20 cellular contexts compared by ENCODE assay signal in the genomic region with DNA sequence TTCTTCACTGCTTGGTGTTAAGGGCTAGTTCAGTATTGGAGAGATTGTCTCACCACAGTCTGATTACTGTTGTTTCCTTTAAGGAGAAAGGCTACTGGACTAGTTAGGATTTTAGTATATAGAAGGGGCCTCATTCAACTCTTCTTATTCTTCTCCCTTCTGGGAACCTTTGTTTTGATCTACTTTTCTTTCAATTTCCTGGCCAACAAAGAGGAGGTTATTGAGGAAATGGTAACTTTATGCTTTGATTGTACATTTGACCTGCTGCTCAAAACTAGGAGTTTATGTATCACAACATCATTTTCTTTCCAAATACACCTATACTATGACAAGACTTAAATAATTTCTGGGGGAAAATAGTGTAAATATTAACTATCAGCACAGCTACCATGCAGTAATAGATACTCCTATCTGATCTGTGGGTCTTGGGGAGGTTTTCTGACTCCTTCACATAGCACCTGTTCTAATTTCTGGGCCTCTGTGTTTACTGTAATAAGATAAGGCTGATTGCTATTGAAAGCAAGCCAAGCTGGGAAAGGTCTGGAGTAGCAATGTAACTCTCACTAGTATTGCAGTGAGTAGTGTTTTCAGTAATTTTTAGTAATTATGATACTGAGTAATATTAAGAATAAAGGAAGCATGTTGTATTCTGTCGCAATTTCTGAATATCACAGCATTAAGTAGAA.
A peak's percentile ranks its signal among the peaks of the same experiment; 100 is the strongest.
DNase-seq lines count a peak whose midpoint lies in the region; ATAC-seq, FAIRE-seq and TF ChIP-seq lines count a peak whose summit lies in the region.
"Had no signal": no experiment of that assay in that cellular context is flagged by ENCODE, and none has a peak within 500 bp of the region (broad histone marks: within the 10 kb centered on the region; RNA-seq: fewer than 3 reads in every experiment).

No MANE protein-coding gene starts in this region.

- DNase-seq in NCI-H1092 treated with DMSO at 0.1 percent for 48 hours (lab: John Stamatoyannopoulos, UW) (peak; percentile 46), NCI-H2029 (lab: John Stamatoyannopoulos, UW) (peak; percentile 37), NCI-H2196 treated with DMSO at 0.1 percent for 48 hours (lab: John Stamatoyannopoulos, UW; ENCODE audit: unreplicated experiment) (peak; percentile 59), pancreas (peak in 2 of 6 donors; percentile 11 to 32)
- no peak for DNase-seq in effector memory CD4-positive, alpha-beta T cell
- DNase-seq: CD8-positive, alpha-beta memory T cell; DMS79; GM23248; KBM-7; NCI-H1048; NCI-H2081 treated with DMSO at 0.1 percent for 48 hours; NCI-H524 treated with DMSO at 0.1 percent for 48 hours; T-helper 1 cell had no signal

- H3K36me3 ChIP-seq in pancreas = no peaks in the 10 kb centered on the region
- no peaks in the 10 kb centered on the region for H3K36me3 ChIP-seq in effector memory CD4-positive, alpha-beta T cell (ENCODE audit: control insufficient read depth, insufficient read depth, low read length)
- H3K36me3 ChIP-seq: BLaER1 had no signal

- intact Hi-C loops in pancreas (cut with DNase I) = no loop called here

- FAIRE-seq in pancreas (lab: Jason Lieb, UNC) = no peak
- FAIRE-seq: G401.6, GM12891 had no signal

- peak overlapping the region in 2 of 4 donors; percentile 23 to 37 for H3K27ac ChIP-seq in pancreas
- H3K27ac ChIP-seq in effector memory CD4-positive, alpha-beta T cell (ENCODE audit: insufficient read depth, low read length, poor library complexity, severe bottlenecking) = no peak overlapping the region
- H3K27ac ChIP-seq: BLaER1, GM23248, SK-N-MC had no signal

- ATAC-seq in pancreas = peak; percentile 92 to 97 (median 92)
- no peak for ATAC-seq in GM18861 (IDR thresholded peaks at IDR 0.05; ENCODE audit: unreplicated experiment)
- no peak for ATAC-seq in HG03045 (IDR thresholded peaks at IDR 0.05; ENCODE audit: unreplicated experiment)
- ATAC-seq: Right ventricle myocardium inferior had no signal

- no peak overlapping the region for H3K4me3 ChIP-seq in pancreas
- no peak overlapping the region for H3K4me3 ChIP-seq in effector memory CD4-positive, alpha-beta T cell (ENCODE audit: insufficient read depth, low read depth, low read length, poor library complexity, severe bottlenecking)
- H3K4me3 ChIP-seq: BLaER1, GM23248, SK-N-MC had no signal

- WGBS in pancreas, 2 donors = 53 to 58% methylated on average over 1 of the region's 1 CpG

- no peaks in the 10 kb centered on the region for H3K27me3 ChIP-seq in pancreas
- no peaks in the 10 kb centered on the region for H3K27me3 ChIP-seq in effector memory CD4-positive, alpha-beta T cell (replicated peaks; ENCODE audit: control insufficient read depth, insufficient read depth, low read length, poor library complexity, severe bottlenecking)
- H3K27me3 ChIP-seq: BLaER1 had no signal

- no peaks in the 10 kb centered on the region for H3K9me3 ChIP-seq in pancreas
- no peaks in the 10 kb centered on the region for H3K9me3 ChIP-seq in effector memory CD4-positive, alpha-beta T cell (ENCODE audit: control insufficient read depth, low read length)
- H3K9me3 ChIP-seq: BLaER1 had no signal

- TF ChIP-seq CTCF in pancreas (IDR thresholded peaks at IDR 0.05) = no peak

- peaks cover 0 to 20% (median 19%) of the 10 kb centered on the region in 3 donors for H3K4me1 ChIP-seq in pancreas
- no peaks in the 10 kb centered on the region for H3K4me1 ChIP-seq in effector memory CD4-positive, alpha-beta T cell (ENCODE audit: control insufficient read depth, insufficient read depth, low read length, poor library complexity, severe bottlenecking)
- H3K4me1 ChIP-seq: BLaER1 had no signal

Comparison
In these comparisons a context has a peak if more than half of its experiments do, and no peak if none do; other contexts are left out.
1. DNase-seq: peak in NCI-H1092 treated with DMSO at 0.1 percent for 48 hours (single experiment), NCI-H2029 (single experiment) and NCI-H2196 treated with DMSO at 0.1 percent for 48 hours (single experiment); none in effector memory CD4-positive, alpha-beta T cell (0 of 3).
2. ATAC-seq: peak in pancreas (4 of 4); none in GM18861 (single experiment) and HG03045 (single experiment).